ENCODE assay signal across 26 cellular contexts in genomic region chr20:62545271-62545670, GRCh38.
"Had no signal": no experiment of that assay in that cellular context is flagged by ENCODE, and none has a peak within 500 bp of the region (broad histone marks: within the 10 kb centered on the region; RNA-seq: fewer than 3 reads in every experiment).

No MANE protein-coding gene starts in this region.

- H3K36me3 ChIP-seq: colonic mucosa, esophagus squamous epithelium, gastrocnemius medialis had no signal

- H3K27ac ChIP-seq: colonic mucosa, coronary artery, dorsolateral prefrontal cortex, epithelial cell of prostate, esophagus muscularis mucosa, esophagus squamous epithelium, foreskin keratinocyte, gastrocnemius medialis, gastroesophageal sphincter, heart left ventricle, heart right ventricle had no signal

- ATAC-seq: effector memory CD8-positive, alpha-beta T cell; esophagus mucosa; foreskin keratinocyte; gastrocnemius medialis; gastroesophageal sphincter; heart left ventricle; heart right ventricle had no signal

- H3K9me3 ChIP-seq: colonic mucosa, esophagus muscularis mucosa, esophagus squamous epithelium, gastrocnemius medialis had no signal

- H3K27me3 ChIP-seq: gastrocnemius medialis had no signal

- H3K4me1 ChIP-seq: colonic mucosa, foreskin keratinocyte had no signal

- FAIRE-seq: colon, endometrium, endothelial cell of umbilical vein, frontal cortex had no signal

- DNase-seq: colonic mucosa; cortex of kidney; dermis blood vessel endothelial cell; dorsolateral prefrontal cortex; effector CD4-positive, alpha-beta T cell; effector CD8-positive, alpha-beta T cell; effector memory CD4-positive, alpha-beta T cell; effector memory CD8-positive, alpha-beta T cell; endodermal cell; esophagus squamous epithelium; foreskin fibroblast; foreskin keratinocyte; gastrocnemius medialis; glutamatergic neuron; head of caudate nucleus; heart left ventricle; heart right ventricle had no signal

- H3K4me3 ChIP-seq: colonic mucosa, coronary artery, dorsolateral prefrontal cortex, esophagus muscularis mucosa, esophagus squamous epithelium, gastrocnemius medialis, gastroesophageal sphincter, heart left ventricle, heart right ventricle had no signal
